In the genomic region with DNA sequence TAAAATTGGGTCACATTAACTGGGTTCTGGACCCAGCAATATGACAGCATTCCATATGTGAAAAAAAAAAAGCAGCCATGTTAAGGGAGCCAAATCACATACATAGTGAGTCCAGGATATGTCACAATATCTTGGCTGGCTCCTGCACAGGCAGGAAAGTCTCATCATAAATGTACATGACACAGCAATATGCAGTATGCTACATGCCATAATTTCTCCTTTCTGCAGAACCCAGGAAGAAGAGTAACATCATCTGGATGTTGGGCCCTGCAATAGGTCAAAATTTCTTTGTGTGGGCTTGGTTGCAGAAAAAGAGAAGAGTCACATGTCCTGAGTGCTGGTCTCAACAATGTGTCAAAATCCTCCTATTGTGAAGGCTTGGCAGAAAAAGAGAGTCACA, we compare ENCODE assay signal across 17 cellular contexts.
"Had no signal": no experiment of that assay in that cellular context is flagged by ENCODE, and none has a peak within 500 bp of the region (broad histone marks: within the 10 kb centered on the region; RNA-seq: fewer than 3 reads in every experiment).

No MANE protein-coding gene starts in this region.

- H3K36me3 ChIP-seq: heart left ventricle, spleen, tibial artery, upper lobe of left lung, vagina had no signal

- H3K4me3 ChIP-seq: heart left ventricle, spleen, tibial artery, upper lobe of left lung, vagina had no signal

- H3K4me1 ChIP-seq: heart left ventricle, spleen, tibial artery, upper lobe of left lung, vagina had no signal

- ATAC-seq: effector memory CD8-positive, alpha-beta T cell; heart left ventricle; naive thymus-derived CD8-positive, alpha-beta T cell; sciatic nerve; stimulated activated memory B cell treated with anti-CD40 and anti-IgM and Interleukin-4, amounts not matched to agents 10 μg/mL and 1 μg/mL and 100 μg/mL, for 72 hours had no signal

- DNase-seq: cortex of kidney; effector memory CD8-positive, alpha-beta T cell; erythroblast; heart left ventricle; hippocampal formation; kidney glomerular epithelial cell; naive thymus-derived CD8-positive, alpha-beta T cell; posterior cingulate gyrus; spleen; stimulated activated CD4-positive, alpha-beta T cell treated with anti-CD3 and anti-CD28 coated beads, Interleukin-15, amount 100 ng/mL, for 24 hours; stimulated activated CD4-positive, alpha-beta T cell treated with anti-CD3 and anti-CD28 coated beads, Interleukin-1b, Interleukin-23, amount 100 ng/mL, for 48 hours; stimulated activated CD4-positive, alpha-beta T cell treated with anti-CD3 and anti-CD28 coated beads, Interleukin-4, amount 100 ng/mL, for 24 hours; tibial artery; upper lobe of left lung had no signal

- H3K9me3 ChIP-seq: heart left ventricle, spleen, tibial artery, upper lobe of left lung, vagina had no signal

- H3K27me3 ChIP-seq: heart left ventricle, spleen, tibial artery, upper lobe of left lung, vagina had no signal

- H3K27ac ChIP-seq: heart left ventricle, tibial artery, upper lobe of left lung, vagina had no signal
